In genomic region chr10:132406750-132407149, GRCh38 we compare ENCODE assay signal across 14 cellular contexts. TPM values are rescaled to one million over a fixed set of nuclear protein-coding genes. Genes with fewer than 3 reads are reported as not detected.
DNase-seq lines count a peak whose midpoint lies in the region; ATAC-seq and TF ChIP-seq lines count a peak whose summit lies in the region.
"Had no signal": no experiment of that assay in that cellular context is flagged by ENCODE, and none has a peak within 500 bp of the region (broad histone marks: within the 10 kb centered on the region; RNA-seq: fewer than 3 reads in every experiment).

No MANE protein-coding gene starts in this region.

- H3K27me3 ChIP-seq in PC-9 (ENCODE audit: insufficient read depth, low read depth) (no peaks in the 10 kb centered on the region), gastroesophageal sphincter (no peaks in the 10 kb centered on the region), upper lobe of right lung (no peaks in the 10 kb centered on the region)

- H4K20me1 ChIP-seq in PC-9 (ENCODE audit: insufficient read depth) = no peaks in the 10 kb centered on the region

- H3K4me1 Mint-ChIP-seq in naive B cell = peaks cover 29 to 41% (median 40%) of the 10 kb centered on the region in 3 donors

- H3K9me3 ChIP-seq in PC-9 (ENCODE audit: insufficient read depth, low read depth) (no peaks in the 10 kb centered on the region), gastroesophageal sphincter (no peaks in the 10 kb centered on the region), upper lobe of right lung (no peaks in the 10 kb centered on the region)

- H3K27ac ChIP-seq in PC-9 = peak overlapping the region; percentile 94
- peak overlapping the region; percentile 49 to 94 (median 79) for H3K27ac ChIP-seq in gastroesophageal sphincter
- peak overlapping the region; percentile 92 for H3K27ac ChIP-seq in upper lobe of right lung

- no peaks in the 10 kb centered on the region for H3K36me3 Mint-ChIP-seq in naive B cell
- H3K36me3 Mint-ChIP-seq: activated naive CD8-positive, alpha-beta T cell had no signal

- H3K4me3 ChIP-seq in PC-9 (no peak overlapping the region; the same call in 1 of the 2 replicates), gastroesophageal sphincter (no peak overlapping the region), upper lobe of right lung (no peak overlapping the region)

- no peaks in the 10 kb centered on the region for H3K9me3 Mint-ChIP-seq in naive B cell
- H3K9me3 Mint-ChIP-seq: central memory CD8-positive, alpha-beta T cell had no signal

- CTCF ChIA-PET in PC-9 (lab: Charles Lee) = interaction anchor here (0.6 to 1.2 kb wide), 2 partner anchors 40 to 42 kb away, joined by 3 read pairs; no protein-coding TSS in a partner anchor

- POLR2A ChIA-PET in PC-9 (lab: Charles Lee; ENCODE audit: unreplicated experiment) = no interaction called here

- H3K9me2 ChIP-seq in PC-9 (ENCODE audit: insufficient read depth) = no peaks in the 10 kb centered on the region

- peak overlapping the region in 2 of 8 donors; percentile 42 to 87 for H3K4me3 Mint-ChIP-seq in naive B cell
- H3K4me3 Mint-ChIP-seq: activated naive CD8-positive, alpha-beta T cell; central memory CD8-positive, alpha-beta T cell had no signal

- no peak for TF ChIP-seq CTCF in PC-9 (conservative IDR thresholded peaks at IDR 0.05)
- no peak for TF ChIP-seq CTCF in gastroesophageal sphincter (IDR thresholded peaks at IDR 0.05)
- no peak for TF ChIP-seq CTCF in upper lobe of right lung (IDR thresholded peaks at IDR 0.05)

- H3F3A ChIP-seq in PC-9 (ENCODE audit: insufficient read depth, low read depth) = peaks cover 13% of the 10 kb centered on the region; the same call in 1 of the 2 replicates

- TF ChIP-seq EP300 in gastroesophageal sphincter (IDR thresholded peaks at IDR 0.05) = no peak

- no peak for TF ChIP-seq POLR2A in gastroesophageal sphincter (IDR thresholded peaks at IDR 0.05)

- H3K79me2 ChIP-seq in PC-9 (ENCODE audit: low read depth) = peaks cover 36% of the 10 kb centered on the region

- no peak overlapping the region for H2AFZ ChIP-seq in PC-9

- H3K27ac Mint-ChIP-seq in naive B cell = peak overlapping the region in 5 of 6 donors; percentile 44 to 94 (median 69)
- H3K27ac Mint-ChIP-seq: activated naive CD8-positive, alpha-beta T cell; CD4-positive, alpha-beta memory T cell had no signal

- intact Hi-C loops in PC-9 (cut with micrococcal nuclease; ENCODE audit: unreplicated experiment) = loop anchor here (1.0 to 5.0 kb wide), 4 partner anchors 41 to 504 kb away; partner anchors contain the start of genes INPP5A, LRRC27 and PPP2R2D
- intact Hi-C loops in upper lobe of right lung (cut with DNase I) = no loop called here

- no TSS peak for BruUV-seq in PC-9 (replicated peaks; lab: Mats Ljungman, UMichigan)

- no peak for DNase-seq in PC-9
- no peak for DNase-seq in naive B cell
- no peak for DNase-seq in upper lobe of right lung
- no peak for DNase-seq in effector CD8-positive, alpha-beta T cell (lab: John Stamatoyannopoulos, UW)
- DNase-seq: activated CD4-positive, alpha-beta T cell treated with anti-CD3 and anti-CD28 coated beads for 1 hour; EL; hippocampal formation; NCI-H226 had no signal

- no peaks in the 10 kb centered on the region for H3K36me3 ChIP-seq in PC-9 (ENCODE audit: low read depth)
- H3K36me3 ChIP-seq in gastroesophageal sphincter = peaks cover 0 to 36% of the 10 kb centered on the region in 2 donors
- peaks cover 21% of the 10 kb centered on the region for H3K36me3 ChIP-seq in upper lobe of right lung

- H3K27me3 Mint-ChIP-seq in naive B cell = no peaks in the 10 kb centered on the region
- H3K27me3 Mint-ChIP-seq: activated naive CD8-positive, alpha-beta T cell; CD4-positive, alpha-beta memory T cell; central memory CD8-positive, alpha-beta T cell had no signal

- H3K4me2 ChIP-seq in PC-9 = peak overlapping the region; percentile 99

- H3K4me1 ChIP-seq in PC-9 (replicated peaks; ENCODE audit: insufficient read depth) (peaks cover 50% of the 10 kb centered on the region), gastroesophageal sphincter (peaks cover 0 to 68% (median 27%) of the 10 kb centered on the region in 3 donors), upper lobe of right lung (peaks cover 55% of the 10 kb centered on the region)

- no peak for ATAC-seq in gastroesophageal sphincter
- ATAC-seq in naive B cell (ENCODE audit: low read depth in 2 of 2) = no peak
- no peak for ATAC-seq in upper lobe of right lung
- ATAC-seq in HG03045 (IDR thresholded peaks at IDR 0.05; ENCODE audit: unreplicated experiment) = no peak
- ATAC-seq in GM18873 (IDR thresholded peaks at IDR 0.05; ENCODE audit: low FRiP score, unreplicated experiment) = no peak

- WGBS in gastroesophageal sphincter (ENCODE audit: low coverage in 1 of 2), 2 donors = 90% methylated on average over 4 of the region's 16 CpGs; no CpG with 5 or more reads in 1 of the 2 donors

RNA-seq across cellular contexts. Expression of gene PWWP2B, which starts 9.8 kb away (rescaled TPM):
- total RNA-seq in PC-9 (2021) (16.9 and 20.6 TPM in 2 replicates), gastroesophageal sphincter (10 to 100 TPM; 11.3 to 17.1 (median 14.8) TPM), upper lobe of right lung (26.0 TPM)
- polyA plus RNA-seq in naive B cell (ENCODE audit: low read depth in 6 of 6) = 10 to 100 TPM in 1 of 6 donors, 1 to 10 TPM in 5; 3.3 to 10.3 (median 6.2) TPM
